Comparison of ENCODE assay signal across 10 cellular contexts in the genomic region with DNA sequence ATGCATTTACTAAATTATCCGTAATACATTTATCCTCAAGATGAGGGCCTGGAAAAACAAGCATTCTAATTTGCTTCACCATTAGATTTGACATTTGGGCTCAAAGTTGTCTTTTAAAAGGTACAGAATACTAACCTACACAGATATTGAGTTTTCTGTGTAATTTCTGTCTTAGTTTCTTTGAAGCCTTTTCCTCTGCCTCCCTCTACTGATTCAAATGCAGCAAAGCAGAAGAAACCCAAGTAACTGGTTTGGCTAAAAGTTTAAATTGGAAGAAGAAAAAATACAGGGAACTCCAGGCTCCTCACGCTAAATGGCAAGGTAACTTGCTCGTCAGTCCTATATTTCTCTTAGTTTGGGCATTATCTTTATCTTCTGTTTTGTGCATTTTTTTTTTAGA. TPM values are rescaled to one million over a fixed set of nuclear protein-coding genes. Genes with fewer than 3 reads are reported as not detected.
A peak's percentile ranks its signal among the peaks of the same experiment; 100 is the strongest.
DNase-seq lines count a peak whose midpoint lies in the region; ATAC-seq and TF ChIP-seq lines count a peak whose summit lies in the region.
"Had no signal": no experiment of that assay in that cellular context is flagged by ENCODE, and none has a peak within 500 bp of the region (broad histone marks: within the 10 kb centered on the region; RNA-seq: fewer than 3 reads in every experiment).

No MANE protein-coding gene starts in this region.

- H3K36me3 Mint-ChIP-seq in GM23338 (ENCODE audit: low read depth) = no peaks in the 10 kb centered on the region
- H3K36me3 Mint-ChIP-seq in CD8-positive, alpha-beta memory T cell = no peaks in the 10 kb centered on the region
- H3K36me3 Mint-ChIP-seq in CD4-positive, alpha-beta memory T cell = no peaks in the 10 kb centered on the region

- DNase-seq in AG09309 (ENCODE audit: low read depth) = no peak
- DNase-seq in GM23338 (ENCODE audit: low spot score) = peak; percentile 38
- peak; percentile 16 for DNase-seq in SW480 (ENCODE audit: low spot score)
- no peak for DNase-seq in kidney epithelial cell (ENCODE audit: low read depth)
- no peak for DNase-seq in activated effector memory CD4-positive, alpha-beta T cell treated with anti-CD3 and anti-CD28 coated beads, Interleukin-2, amount 50 U/mL, for 16 hours
- no peak for DNase-seq in CD8-positive, alpha-beta memory T cell
- DNase-seq in CD4-positive, alpha-beta memory T cell = no peak
- DNase-seq: KG1 had no signal

- 0 out of 2 replicates have a peak overlapping the region, but pooled peaks have one; percentile 0 for H2AFZ ChIP-seq in GM23338

- H3K9me3 Mint-ChIP-seq in GM23338 = no peaks in the 10 kb centered on the region
- H3K9me3 Mint-ChIP-seq in CD8-positive, alpha-beta memory T cell = peaks cover 0 to 3% (median 0%) of the 10 kb centered on the region in 5 donors
- peaks cover 0 to 2% (median 0%) of the 10 kb centered on the region in 8 donors for H3K9me3 Mint-ChIP-seq in CD4-positive, alpha-beta memory T cell

- H3K27me3 ChIP-seq in GM23338 (ENCODE audit: insufficient read depth) (no peaks in the 10 kb centered on the region), kidney epithelial cell (ENCODE audit: control insufficient read depth, insufficient read depth, low read length) (no peaks in the 10 kb centered on the region)
- H3K27me3 ChIP-seq in CD8-positive, alpha-beta memory T cell (ENCODE audit: insufficient read depth, low read length, poor library complexity, severe bottlenecking) = no peaks in the 10 kb centered on the region
- no peaks in the 10 kb centered on the region for H3K27me3 ChIP-seq in CD4-positive, alpha-beta memory T cell (ENCODE audit: insufficient read depth, low read length)

- no peaks in the 10 kb centered on the region for H3K27me3 Mint-ChIP-seq in GM23338 (ENCODE audit: insufficient read depth, low read depth, poor library complexity)
- peaks cover 0 to 8% of the 10 kb centered on the region in 2 donors for H3K27me3 Mint-ChIP-seq in CD8-positive, alpha-beta memory T cell
- H3K27me3 Mint-ChIP-seq in CD4-positive, alpha-beta memory T cell = peaks cover 5 to 6% of the 10 kb centered on the region in 2 donors

- no peaks in the 10 kb centered on the region for H3K79me2 ChIP-seq in GM23338 (replicated peaks; ENCODE audit: insufficient read depth)

- no peak overlapping the region; the same call in 1 of the 2 replicates for H3K27ac Mint-ChIP-seq in GM23338
- no peak overlapping the region for H3K27ac Mint-ChIP-seq in CD8-positive, alpha-beta memory T cell
- no peak overlapping the region for H3K27ac Mint-ChIP-seq in CD4-positive, alpha-beta memory T cell

- no peaks in the 10 kb centered on the region for H3F3A ChIP-seq in GM23338 (replicated peaks; ENCODE audit: low read depth)

- no peaks in the 10 kb centered on the region for H3K9me2 ChIP-seq in GM23338 (ENCODE audit: insufficient read depth)

- no peak overlapping the region for H3K27ac ChIP-seq in GM23338 (ENCODE audit: low read depth)
- no peak overlapping the region for H3K27ac ChIP-seq in CD8-positive, alpha-beta memory T cell (ENCODE audit: low read depth, low read length)
- no peak overlapping the region for H3K27ac ChIP-seq in CD4-positive, alpha-beta memory T cell (ENCODE audit: low read depth, low read length)
- H3K27ac ChIP-seq: skin epidermis had no signal

- H3K4me1 Mint-ChIP-seq in GM23338 = peaks cover 3% of the 10 kb centered on the region; the same call in 2 of the 3 replicates
- no peaks in the 10 kb centered on the region for H3K4me1 Mint-ChIP-seq in CD8-positive, alpha-beta memory T cell
- no peaks in the 10 kb centered on the region for H3K4me1 Mint-ChIP-seq in CD4-positive, alpha-beta memory T cell

- CTCF ChIA-PET in CD8-positive, alpha-beta memory T cell (lab: Charles Lee) = no interaction called here
- CTCF ChIA-PET in CD4-positive, alpha-beta memory T cell (lab: Charles Lee; ENCODE audit: partially characterized antibody) = no interaction called here

- H3K9me3 ChIP-seq in CD8-positive, alpha-beta memory T cell (ENCODE audit: low read length) = no peaks in the 10 kb centered on the region
- no peaks in the 10 kb centered on the region for H3K9me3 ChIP-seq in CD4-positive, alpha-beta memory T cell (ENCODE audit: control insufficient read depth in 1 of 2, low read length in 2 of 2)

- intact Hi-C loops in CD4-positive, alpha-beta memory T cell (cut with micrococcal nuclease) = no loop called here

- no peaks in the 10 kb centered on the region for H3K4me1 ChIP-seq in GM23338 (ENCODE audit: insufficient read depth)
- no peaks in the 10 kb centered on the region for H3K4me1 ChIP-seq in CD8-positive, alpha-beta memory T cell (ENCODE audit: insufficient read depth, low read length)
- H3K4me1 ChIP-seq in CD4-positive, alpha-beta memory T cell (ENCODE audit: insufficient read depth, low read length) = no peaks in the 10 kb centered on the region

- no peaks in the 10 kb centered on the region for H3K36me3 ChIP-seq in GM23338 (ENCODE audit: insufficient read depth)
- no peaks in the 10 kb centered on the region for H3K36me3 ChIP-seq in kidney epithelial cell (ENCODE audit: control insufficient read depth, insufficient read depth, low read length)
- no peaks in the 10 kb centered on the region for H3K36me3 ChIP-seq in CD8-positive, alpha-beta memory T cell (ENCODE audit: insufficient read depth, low read length)
- no peaks in the 10 kb centered on the region for H3K36me3 ChIP-seq in CD4-positive, alpha-beta memory T cell (ENCODE audit: insufficient read depth, low read length)

- H4K20me1 ChIP-seq in GM23338 (replicated peaks; ENCODE audit: insufficient read depth) = no peaks in the 10 kb centered on the region; the same call in 1 of the 2 replicates

- TF ChIP-seq CTCF in AG09309 (IDR thresholded peaks at IDR 0.05; ENCODE audit: control insufficient read depth, insufficient read depth, low read depth, low read length, missing control alignments) (peak; percentile 46), GM23338 (conservative IDR thresholded peaks at IDR 0.05; ENCODE audit: low read depth in 2 of 2) (peak; percentile 60 to 63), kidney epithelial cell (IDR thresholded peaks at IDR 0.05; ENCODE audit: insufficient read depth, low read length, poor library complexity, severe bottlenecking) (peak; percentile 61)

- no peak overlapping the region for H3K4me3 Mint-ChIP-seq in GM23338
- no peak overlapping the region for H3K4me3 Mint-ChIP-seq in CD8-positive, alpha-beta memory T cell
- H3K4me3 Mint-ChIP-seq in CD4-positive, alpha-beta memory T cell = no peak overlapping the region

- POLR2A ChIA-PET in CD8-positive, alpha-beta memory T cell (lab: Charles Lee) = no interaction called here
- POLR2A ChIA-PET in CD4-positive, alpha-beta memory T cell (lab: Charles Lee; ENCODE audit: partially characterized antibody) = no interaction called here

- no peak overlapping the region for H3K4me2 ChIP-seq in GM23338

- H3K4me3 ChIP-seq in AG09309 (ENCODE audit: control insufficient read depth, low read depth, low read length) (no peak overlapping the region), GM23338 (no peak overlapping the region), kidney epithelial cell (ENCODE audit: low read depth, low read length) (no peak overlapping the region)
- H3K4me3 ChIP-seq in CD8-positive, alpha-beta memory T cell (ENCODE audit: low read length) = no peak overlapping the region
- H3K4me3 ChIP-seq in CD4-positive, alpha-beta memory T cell (ENCODE audit: low read length in 2 of 2) = no peak overlapping the region
- H3K4me3 ChIP-seq: skin epidermis had no signal

- ATAC-seq in GM23338 = no peak
- no peak for ATAC-seq in HG03457 (IDR thresholded peaks at IDR 0.05; ENCODE audit: unreplicated experiment)

TF ChIP-seq in GM23338, 12 proteins besides CTCF, POLR2A, EP300 and RAD21 (continues in another document):
- TF ChIP-seq REST (IDR thresholded peaks at IDR 0.05; ENCODE audit: unreplicated experiment) (no peak), ZNF331 (CRISPR knock-in tag; IDR thresholded peaks at IDR 0.05; ENCODE audit: low read depth) (no peak), ETS1 (IDR thresholded peaks at IDR 0.05) (no peak), POLR2AphosphoS5 (IDR thresholded peaks at IDR 0.05; ENCODE audit: low read depth) (no peak)

RNA-seq across cellular contexts. Expression of gene SLC5A7, which starts 53.3 kb away (rescaled TPM):
- total RNA-seq in GM23338 (2014; rRNA removed; shearing (Covaris generic)) = 0.08 and 0.17 TPM in 2 replicates
- polyA plus RNA-seq in GM23338 (2016; fragmentation: Nextera tagmentation; extraction: Ambion mirVana) = 0.05 TPM in 1 of 2 replicates, not detected in the other
- total RNA-seq in kidney epithelial cell = not detected in 2 replicates
- not detected for total RNA-seq in CD8-positive, alpha-beta memory T cell
- polyA plus RNA-seq in CD8-positive, alpha-beta memory T cell = not detected
- not detected for total RNA-seq in CD4-positive, alpha-beta memory T cell
- polyA plus RNA-seq in CD4-positive, alpha-beta memory T cell = not detected

Comparison
In these comparisons a context has a peak if more than half of its experiments do, and no peak if none do; other contexts are left out.
1. DNase-seq: peak in GM23338 (single experiment) and SW480 (single experiment); none in AG09309 (single experiment), kidney epithelial cell (single experiment), activated effector memory CD4-positive, alpha-beta T cell treated with anti-CD3 and anti-CD28 coated beads, Interleukin-2, amount 50 U/mL, for 16 hours (single experiment), CD8-positive, alpha-beta memory T cell (0 of 5) and CD4-positive, alpha-beta memory T cell (0 of 5).
2. Peak in every context shown above with its lines, with median percentiles within 50 percentile points of each other: CTCF ChIP-seq.